Comparison of ENCODE assay signal across 20 cellular contexts in the genomic region with DNA sequence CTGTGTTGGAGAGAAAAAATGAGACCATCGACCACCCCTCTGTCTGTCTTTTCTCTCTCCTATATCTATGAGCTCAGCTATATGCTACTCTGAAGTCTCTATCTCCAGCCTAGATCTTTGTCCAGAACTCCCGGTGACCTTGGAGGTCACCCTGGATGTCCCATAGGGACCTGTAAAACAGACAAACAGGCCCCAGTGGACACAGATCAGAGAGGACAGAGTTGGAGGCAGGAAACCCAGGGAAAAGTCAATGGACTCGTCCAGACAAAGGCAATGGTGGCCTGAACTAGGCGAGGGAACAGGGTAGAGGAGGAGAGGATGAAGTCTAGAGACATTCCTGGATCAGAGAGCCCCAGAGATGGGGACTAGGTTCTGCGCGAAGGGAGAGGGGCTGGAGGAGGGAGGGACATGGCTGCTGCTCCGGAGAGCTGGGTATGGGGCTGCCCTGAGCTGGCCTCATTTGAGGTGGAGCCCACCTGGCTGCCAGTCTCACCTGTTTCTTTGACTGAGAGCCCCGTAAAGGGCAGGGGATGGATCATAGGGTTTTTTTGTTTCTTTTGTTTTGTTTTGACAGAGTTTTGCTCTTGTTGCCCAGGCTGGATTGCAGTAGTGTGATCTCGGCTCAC. TPM values are rescaled to one million over a fixed set of nuclear protein-coding genes. Genes with fewer than 3 reads are reported as not detected.
A peak's percentile ranks its signal among the peaks of the same experiment; 100 is the strongest.
DNase-seq lines count a peak whose midpoint lies in the region; ATAC-seq and TF ChIP-seq lines count a peak whose summit lies in the region.
"Had no signal": no experiment of that assay in that cellular context is flagged by ENCODE, and none has a peak within 500 bp of the region (broad histone marks: within the 10 kb centered on the region; RNA-seq: fewer than 3 reads in every experiment).

No MANE protein-coding gene starts in this region.

- no peak for TF ChIP-seq POLR2A in ovary (IDR thresholded peaks at IDR 0.05)

- peak overlapping the region; percentile 23 for H3K27ac Mint-ChIP-seq in CD8-positive, alpha-beta T cell
- no peak overlapping the region for H3K27ac Mint-ChIP-seq in glutamatergic neuron (ENCODE audit: unreplicated experiment)

- H3K27me3 ChIP-seq in BLaER1 (no peaks in the 10 kb centered on the region), ovary (no peaks in the 10 kb centered on the region)
- no peaks in the 10 kb centered on the region for H3K27me3 ChIP-seq in CD8-positive, alpha-beta T cell (ENCODE audit: insufficient read depth, low read length)
- H3K27me3 ChIP-seq: SJSA1 had no signal

- H3K4me3 Mint-ChIP-seq in CD8-positive, alpha-beta T cell: no peak overlapping the region
- peak overlapping the region; percentile 67 for H3K4me3 Mint-ChIP-seq in glutamatergic neuron (ENCODE audit: unreplicated experiment)

- no peaks in the 10 kb centered on the region for H3K9me3 Mint-ChIP-seq in CD8-positive, alpha-beta T cell
- peaks cover 8% of the 10 kb centered on the region for H3K9me3 Mint-ChIP-seq in glutamatergic neuron (ENCODE audit: unreplicated experiment)

- POLR2A ChIA-PET in CD8-positive, alpha-beta T cell (lab: Charles Lee): interaction anchor here (0.6 to 1.4 kb wide), 2 partner anchors 11 to 81 kb away, joined by 3 to 5 read pairs; partner anchors contain the start of gene MARCKSL1

- H3K9me3 ChIP-seq in BLaER1 (peaks cover 4% of the 10 kb centered on the region; the same call in 1 of the 2 replicates), ovary (no peaks in the 10 kb centered on the region)
- H3K9me3 ChIP-seq in CD8-positive, alpha-beta T cell (ENCODE audit: low read length): no peaks in the 10 kb centered on the region
- H3K9me3 ChIP-seq: A549, SJSA1 had no signal

- no peak overlapping the region for H3K9ac ChIP-seq in BLaER1

- ATAC-seq in CD8-positive, alpha-beta T cell: no peak
- no peak for ATAC-seq in HG02852 (IDR thresholded peaks at IDR 0.05; ENCODE audit: unreplicated experiment)
- ATAC-seq in GM18498 (IDR thresholded peaks at IDR 0.05; ENCODE audit: unreplicated experiment): no peak
- ATAC-seq: A549, PC-3 had no signal

- peak overlapping the region; percentile 27 for H3K4me2 ChIP-seq in BLaER1
- H3K4me2 ChIP-seq: A549 had no signal

- TF ChIP-seq CTCF in CD8-positive, alpha-beta T cell (IDR thresholded peaks at IDR 0.05): no peak
- no peak for TF ChIP-seq CTCF in glutamatergic neuron (IDR thresholded peaks at IDR 0.05; ENCODE audit: partially characterized antibody, unreplicated experiment)
- no peak for TF ChIP-seq CTCF in ovary (IDR thresholded peaks at IDR 0.05)

- no peak for DNase-seq in CD8-positive, alpha-beta T cell
- DNase-seq in glutamatergic neuron (no peak), ovary (peak in 1 of 5 donors; percentile 33), SW 1271 (lab: John Stamatoyannopoulos, UW) (no peak)
- DNase-seq: DMS53, H7, MV-4-11, NCI-H1417, NCI-H1930, NCI-H2171, NCI-H748 treated with DMSO at 0.1 percent for 48 hours, PC-3 had no signal

- intact Hi-C loops in CD8-positive, alpha-beta T cell (cut with DNase I, micrococcal nuclease): no loop called here
- intact Hi-C loops in ovary (cut with DNase I): no loop called here

- H3K27ac ChIP-seq in BLaER1: no peak overlapping the region
- H3K27ac ChIP-seq in CD8-positive, alpha-beta T cell (ENCODE audit: low read depth, low read length): no peak overlapping the region
- H3K27ac ChIP-seq in ovary: peak overlapping the region; percentile 37 to 77
- H3K27ac ChIP-seq: A549, C4-2B, RWPE1, SJSA1 had no signal

- H3K36me3 Mint-ChIP-seq in CD8-positive, alpha-beta T cell: no peaks in the 10 kb centered on the region
- peaks cover 4% of the 10 kb centered on the region for H3K36me3 Mint-ChIP-seq in glutamatergic neuron (ENCODE audit: unreplicated experiment)

- no peaks in the 10 kb centered on the region for H3K27me3 Mint-ChIP-seq in CD8-positive, alpha-beta T cell (ENCODE audit: low read depth)
- peaks cover 14% of the 10 kb centered on the region for H3K27me3 Mint-ChIP-seq in glutamatergic neuron (ENCODE audit: unreplicated experiment)

- H3K4me3 ChIP-seq in BLaER1 (no peak overlapping the region), ovary (no peak overlapping the region)
- no peak overlapping the region for H3K4me3 ChIP-seq in CD8-positive, alpha-beta T cell (ENCODE audit: low read depth, low read length)
- H3K4me3 ChIP-seq: A549, SJSA1 had no signal

- peaks cover 54% of the 10 kb centered on the region for H3K4me1 Mint-ChIP-seq in CD8-positive, alpha-beta T cell (ENCODE audit: low read depth)
- H3K4me1 Mint-ChIP-seq in glutamatergic neuron (ENCODE audit: low read depth, unreplicated experiment): peaks cover 9% of the 10 kb centered on the region

- 86 to 92% (median 88%) methylated on average over 9 of the region's 9 CpGs for WGBS in ovary, 3 donors

- H3K4me1 ChIP-seq in BLaER1: peaks cover 70% of the 10 kb centered on the region
- peaks cover 35% of the 10 kb centered on the region for H3K4me1 ChIP-seq in CD8-positive, alpha-beta T cell (ENCODE audit: insufficient read depth, low read length)
- peaks cover 1% of the 10 kb centered on the region for H3K4me1 ChIP-seq in ovary (ENCODE audit: insufficient read depth)
- H3K4me1 ChIP-seq: A549 had no signal

- H3K36me3 ChIP-seq in BLaER1 (no peaks in the 10 kb centered on the region), ovary (no peaks in the 10 kb centered on the region)
- H3K36me3 ChIP-seq in CD8-positive, alpha-beta T cell (ENCODE audit: insufficient read depth, low read length): no peaks in the 10 kb centered on the region

- no peaks in the 10 kb centered on the region for H4K20me1 ChIP-seq in BLaER1

- CTCF ChIA-PET in CD8-positive, alpha-beta T cell (lab: Charles Lee): interaction anchor here (2.2 kb wide), 1 partner anchor 16 kb away, joined by 5 read pairs; no protein-coding TSS in a partner anchor

- no peak for TF ChIP-seq EP300 in ovary (IDR thresholded peaks at IDR 0.05)

RNA-seq across cellular contexts. Expression of gene MARCKSL1, which starts 10.6 kb away (rescaled TPM):
- 10 to 100 TPM; 30.5 to 30.7 TPM for total RNA-seq in CD8-positive, alpha-beta T cell
- total RNA-seq in glutamatergic neuron (ENCODE audit: unreplicated experiment): 912 TPM
- total RNA-seq in ovary: 100 to 1,000 TPM; 105 to 667 (median 335) TPM
- polyA plus RNA-seq in ovary: 100 to 1,000 TPM; 226 to 268 TPM

RNA-seq across cellular contexts. Expression of gene FAM229A, which starts 15.6 kb away (rescaled TPM):
- 10 to 100 TPM; 29.9 to 36.0 TPM for total RNA-seq in CD8-positive, alpha-beta T cell
- total RNA-seq in glutamatergic neuron (ENCODE audit: unreplicated experiment): 21.8 TPM
- total RNA-seq in ovary: 10 to 100 TPM in 6 of 7 donors, 1 to 10 TPM in 1; 9.1 to 27.0 (median 15.5) TPM
- 10 to 100 TPM in 1 of 2 donors, 1 to 10 TPM in 1; 3.0 to 13.2 TPM for polyA plus RNA-seq in ovary

RNA-seq across cellular contexts. Expression of gene TSSK3, which starts 15.7 kb away (rescaled TPM):
- under 1 TPM; 0.22 to 0.42 TPM for total RNA-seq in CD8-positive, alpha-beta T cell
- 1.6 TPM for total RNA-seq in glutamatergic neuron (ENCODE audit: unreplicated experiment)
- 10 to 100 TPM in 1 of 7 donors, 1 to 10 TPM in 6; 2.5 to 12.4 (median 4.0) TPM for total RNA-seq in ovary
- 1 to 10 TPM in 1 of 2 donors, under 1 TPM in 1; 0.78 to 4.2 TPM for polyA plus RNA-seq in ovary
- total RNA-seq: HT1080, PC-3, SJSA1 had no signal

RNA-seq across cellular contexts. Expression of gene BSDC1, which starts 47.6 kb away (rescaled TPM):
- total RNA-seq in CD8-positive, alpha-beta T cell: 100 to 1,000 TPM; 189 to 201 TPM
- total RNA-seq in glutamatergic neuron (ENCODE audit: unreplicated experiment) (161 TPM), ovary (100 to 1,000 TPM in 1 of 7 donors, 10 to 100 TPM in 6; 54.9 to 107 (median 73.0) TPM)
- polyA plus RNA-seq in ovary: 10 to 100 TPM; 60.5 to 60.7 TPM

RNA-seq across cellular contexts. Expression of gene HDAC1, which starts 54.8 kb away (rescaled TPM):
- 10 to 100 TPM; 57.8 to 61.4 TPM for total RNA-seq in CD8-positive, alpha-beta T cell
- total RNA-seq in glutamatergic neuron (ENCODE audit: unreplicated experiment) (36.9 TPM), ovary (100 to 1,000 TPM in 1 of 7 donors, 10 to 100 TPM in 6; 52.9 to 107 (median 89.2) TPM)
- polyA plus RNA-seq in ovary: 100 to 1,000 TPM in 1 of 2 donors, 10 to 100 TPM in 1; 66.7 to 101 TPM

Comparison
In these comparisons a context has a peak if more than half of its experiments do, and no peak if none do; other contexts are left out.
1. H3K27ac ChIP-seq: peak in ovary (2 of 2); none in BLaER1 (single experiment) and CD8-positive, alpha-beta T cell (single experiment).